Comparison of ENCODE assay signal across 25 cellular contexts in the genomic region with DNA sequence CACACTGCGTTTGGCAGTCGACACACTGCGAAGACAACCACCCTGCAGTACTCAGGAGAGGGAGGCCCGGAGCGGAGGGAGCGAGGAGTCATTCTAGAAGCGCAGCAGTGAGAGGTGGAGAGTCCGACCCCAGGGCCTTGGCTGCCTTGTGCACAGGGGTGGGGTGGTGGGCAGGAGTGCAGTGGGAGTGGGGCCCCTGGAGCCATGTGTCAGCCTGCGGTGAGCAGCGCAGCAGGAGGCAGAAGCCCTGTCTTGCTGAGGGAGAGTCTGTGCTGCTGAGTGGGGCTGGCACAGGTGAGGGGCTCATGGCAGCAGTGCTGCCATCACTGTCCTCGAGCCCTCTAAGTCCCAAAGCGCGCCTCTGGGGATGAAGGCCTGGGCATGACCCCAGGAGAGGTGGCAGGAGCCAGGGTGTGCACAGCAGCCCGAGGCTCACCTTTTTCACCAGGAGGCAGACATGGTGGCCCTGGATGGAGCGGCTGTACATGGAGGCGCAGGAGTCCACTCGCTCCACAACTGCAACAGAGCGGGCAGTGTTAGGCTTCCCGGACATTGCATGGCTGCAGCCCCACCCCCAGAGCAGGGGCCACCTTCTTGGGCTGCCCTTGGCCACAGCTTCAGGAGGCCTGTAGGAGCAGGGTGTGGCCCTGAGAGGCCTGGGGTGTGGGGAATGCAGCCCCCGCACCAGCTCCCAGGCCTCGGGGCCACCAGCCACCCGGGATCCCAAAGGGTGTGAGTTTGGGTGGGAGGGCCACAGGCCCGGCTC. TPM values are rescaled to one million over a fixed set of nuclear protein-coding genes. Genes with fewer than 3 reads are reported as not detected.
DNase-seq lines count a peak whose midpoint lies in the region; ATAC-seq, FAIRE-seq and TF ChIP-seq lines count a peak whose summit lies in the region.
"Had no signal": no experiment of that assay in that cellular context is flagged by ENCODE, and none has a peak within 500 bp of the region (broad histone marks: within the 10 kb centered on the region; RNA-seq: fewer than 3 reads in every experiment).

No MANE protein-coding gene starts in this region.

- H3K36me3 Mint-ChIP-seq in MCF 10A (ENCODE audit: insufficient read depth, unreplicated experiment) (peaks cover 80% of the 10 kb centered on the region), nephron progenitor cell (ENCODE audit: low read depth) (peaks cover 61% of the 10 kb centered on the region)
- peaks cover 79% of the 10 kb centered on the region for H3K36me3 Mint-ChIP-seq in CD8-positive, alpha-beta T cell

- FAIRE-seq in GM12878 (lab: Jason Lieb, UNC) = no peak
- FAIRE-seq: A204.1, GM12891 had no signal

- no peak for ATAC-seq in GM12878
- ATAC-seq in CD8-positive, alpha-beta T cell = no peak

- H3K9me3 ChIP-seq in breast epithelium (peaks cover 0 to 9% of the 10 kb centered on the region in 2 donors), GM12878 (replicated peaks; ENCODE audit: control insufficient read depth, insufficient read depth, low read length) (no peaks in the 10 kb centered on the region; the same call in 2 of the 3 replicates)
- no peaks in the 10 kb centered on the region for H3K9me3 ChIP-seq in CD8-positive, alpha-beta T cell (ENCODE audit: low read length)
- H3K9me3 ChIP-seq: SK-N-SH had no signal

- H3K27ac ChIP-seq in breast epithelium (no peak overlapping the region), GM12878 (ENCODE audit: control insufficient read depth, insufficient read depth) (no peak overlapping the region), caudate nucleus (ENCODE audit: low read depth, low read length) (no peak overlapping the region)
- no peak overlapping the region for H3K27ac ChIP-seq in CD8-positive, alpha-beta T cell (ENCODE audit: low read depth, low read length)
- H3K27ac ChIP-seq: HL-60, PC-9 had no signal

- DNase-seq in MCF 10A (ENCODE audit: unreplicated experiment) (no peak), breast epithelium (ENCODE audit: low spot score in 2 of 2) (no peak), GM12878 (ENCODE audit: low read depth, low spot score) (no peak), nephron progenitor cell (no peak), caudate nucleus (lab: John Stamatoyannopoulos, UW) (no peak), DMS114 treated with DMSO at 0.1 percent for 48 hours (lab: John Stamatoyannopoulos, UW; ENCODE audit: unreplicated experiment) (no peak)
- no peak for DNase-seq in CD8-positive, alpha-beta T cell
- DNase-seq: CD4-positive, CD25-positive, alpha-beta regulatory T cell; COR-L47; DMS 273 treated with DMSO at 0.1 percent for 48 hours; DND-41; H7; KBM-7; NCI-H1092 treated with DMSO at 0.1 percent for 48 hours; NCI-H1436 treated with DMSO at 0.1 percent for 48 hours; NCI-H2029; NCI-H2227 treated with DMSO at 0.1 percent for 48 hours; NCI-H510A; PC-9; RPMI8226; SIG-M5; SK-N-SH had no signal

- peaks cover 3% of the 10 kb centered on the region for H3K79me2 ChIP-seq in GM12878 (ENCODE audit: control insufficient read depth, insufficient read depth, low read length)

- WGBS in GM12878 (ENCODE audit: insufficient coverage, insufficient replicate concordance, low lambda C conversion rate, missing lambda C conversion rate) = 95% methylated on average over 23 of the region's 23 CpGs

- H4K20me1 ChIP-seq in GM12878 (ENCODE audit: control insufficient read depth, insufficient read depth) = no peaks in the 10 kb centered on the region

- no peak overlapping the region for H3K4me2 ChIP-seq in GM12878 (ENCODE audit: control insufficient read depth, insufficient read depth)
- H3K4me2 ChIP-seq: PC-9, SK-N-SH had no signal

- intact Hi-C loops in MCF 10A (cut with micrococcal nuclease) = no loop called here
- intact Hi-C loops in breast epithelium (cut with DNase I; ENCODE audit: low total_unique reads) = no loop called here
- intact Hi-C loops in GM12878 (cut with micrococcal nuclease; ENCODE audit: unreplicated experiment) = no loop called here
- intact Hi-C loops in CD8-positive, alpha-beta T cell (cut with DNase I, micrococcal nuclease) = no loop called here

- TF ChIP-seq CTCF in MCF 10A (IDR thresholded peaks at IDR 0.05; ENCODE audit: unreplicated experiment) (no peak), breast epithelium (IDR thresholded peaks at IDR 0.05) (no peak), GM12878 (IDR thresholded peaks at IDR 0.05 in 2 of 3, conservative IDR thresholded peaks at IDR 0.05 in 1 of 3; ENCODE audit: control insufficient read depth in 2 of 3, extremely low read depth in 1 of 3, insufficient read depth in 1 of 3, low read depth in 3 of 3, low read length in 3 of 3) (no peak), nephron progenitor cell (IDR thresholded peaks at IDR 0.05) (no peak)
- TF ChIP-seq CTCF in CD8-positive, alpha-beta T cell (IDR thresholded peaks at IDR 0.05) = no peak

- H3K27me3 Mint-ChIP-seq in MCF 10A (ENCODE audit: insufficient read depth, unreplicated experiment) (no peaks in the 10 kb centered on the region), nephron progenitor cell (ENCODE audit: low read depth, poor library complexity) (peaks cover 5% of the 10 kb centered on the region)
- no peaks in the 10 kb centered on the region for H3K27me3 Mint-ChIP-seq in CD8-positive, alpha-beta T cell (ENCODE audit: low read depth)
- H3K27me3 Mint-ChIP-seq: CD4-positive, CD25-positive, alpha-beta regulatory T cell had no signal

- TF ChIP-seq POLR2A in breast epithelium (IDR thresholded peaks at IDR 0.05) (no peak), GM12878 (IDR thresholded peaks at IDR 0.05; ENCODE audit: low read depth, low read length) (peak; percentile 24; the same call in 1 of the 2 replicates)

- TF ChIP-seq EP300 in GM12878 (IDR thresholded peaks at IDR 0.05; ENCODE audit: borderline replicate concordance in 1 of 2, control insufficient read depth in 1 of 2, low read depth in 2 of 2, low read length in 2 of 2) = no peak

- RAD21 ChIA-PET in GM12878 (lab: Charles Lee; ENCODE audit: unreplicated experiment) = no interaction called here

- H3K4me3 ChIP-seq in breast epithelium (no peak overlapping the region), GM12878 (no peak overlapping the region)
- no peak overlapping the region for H3K4me3 ChIP-seq in CD8-positive, alpha-beta T cell (ENCODE audit: low read depth, low read length)
- H3K4me3 ChIP-seq: PC-9 had no signal

- no TSS peak for BruUV-seq in MCF 10A (replicated peaks; lab: Mats Ljungman, UMichigan)
- BruUV-seq in GM12878 (replicated peaks; lab: Mats Ljungman, UMichigan) = no TSS peak

- POLR2A ChIA-PET in MCF 10A (lab: Yijun Ruan, JAX) = no interaction called here
- POLR2A ChIA-PET in GM12878 (lab: Charles Lee) = no interaction called here
- POLR2A ChIA-PET in CD8-positive, alpha-beta T cell (lab: Charles Lee) = no interaction called here

- H3K27me3 ChIP-seq in breast epithelium (no peaks in the 10 kb centered on the region), GM12878 (replicated peaks in 1 of 2; ENCODE audit: control insufficient read depth in 2 of 2, insufficient read depth in 2 of 2, low read length in 1 of 2) (no peaks in the 10 kb centered on the region)
- H3K27me3 ChIP-seq in CD8-positive, alpha-beta T cell (ENCODE audit: insufficient read depth, low read length) = no peaks in the 10 kb centered on the region

- H3K4me1 Mint-ChIP-seq in MCF 10A (ENCODE audit: insufficient read depth, unreplicated experiment) (no peaks in the 10 kb centered on the region), nephron progenitor cell (no peaks in the 10 kb centered on the region)
- peaks cover 7% of the 10 kb centered on the region for H3K4me1 Mint-ChIP-seq in CD8-positive, alpha-beta T cell (ENCODE audit: low read depth)

- SMC1A ChIA-PET in GM12878 (lab: Charles Lee; ENCODE audit: uncharacterized antibody, unreplicated experiment) = no interaction called here

- H3K27ac Mint-ChIP-seq in MCF 10A (ENCODE audit: low read depth, unreplicated experiment) = peak overlapping the region; percentile 16
- H3K27ac Mint-ChIP-seq in nephron progenitor cell = peak overlapping the region; percentile 66
- H3K27ac Mint-ChIP-seq in CD8-positive, alpha-beta T cell = no peak overlapping the region
- H3K27ac Mint-ChIP-seq: CD4-positive, CD25-positive, alpha-beta regulatory T cell had no signal

- H3K4me3 Mint-ChIP-seq in MCF 10A (ENCODE audit: unreplicated experiment) (no peak overlapping the region), nephron progenitor cell (no peak overlapping the region)
- no peak overlapping the region for H3K4me3 Mint-ChIP-seq in CD8-positive, alpha-beta T cell
- H3K4me3 Mint-ChIP-seq: CD4-positive, CD25-positive, alpha-beta regulatory T cell had no signal

- H3K4me1 ChIP-seq in breast epithelium (no peaks in the 10 kb centered on the region), GM12878 (ENCODE audit: control insufficient read depth, insufficient read depth, low read length) (no peaks in the 10 kb centered on the region)
- no peaks in the 10 kb centered on the region for H3K4me1 ChIP-seq in CD8-positive, alpha-beta T cell (ENCODE audit: insufficient read depth, low read length)

- H2AFZ ChIP-seq in GM12878 (ENCODE audit: control insufficient read depth, low read depth, low read length) = no peak overlapping the region
- H2AFZ ChIP-seq: PC-9 had no signal

- H3K9ac ChIP-seq in GM12878 (ENCODE audit: control insufficient read depth, insufficient read depth, low read length) = no peak overlapping the region
- H3K9ac ChIP-seq: SK-N-SH had no signal

- H3K36me3 ChIP-seq in breast epithelium (peaks cover 14% of the 10 kb centered on the region), GM12878 (ENCODE audit: control insufficient read depth in 2 of 2, insufficient read depth in 2 of 2, low read length in 1 of 2) (peaks cover 29 to 62% of the 10 kb centered on the region in 2 experiments; a peak in 3 of 4 replicates)
- peaks cover 27% of the 10 kb centered on the region for H3K36me3 ChIP-seq in CD8-positive, alpha-beta T cell (ENCODE audit: insufficient read depth, low read length)

- no peaks in the 10 kb centered on the region for H3K9me3 Mint-ChIP-seq in MCF 10A (ENCODE audit: unreplicated experiment)
- H3K9me3 Mint-ChIP-seq in nephron progenitor cell = peaks cover 25% of the 10 kb centered on the region
- H3K9me3 Mint-ChIP-seq in CD8-positive, alpha-beta T cell = peaks cover 2% of the 10 kb centered on the region

- TF ChIP-seq RAD21 in GM12878 (IDR thresholded peaks at IDR 0.05; ENCODE audit: insufficient read depth, low read depth, low read length) = no peak

- CTCF ChIA-PET in MCF 10A (lab: Yijun Ruan, JAX) (no interaction called here), GM12878 (lab: Yijun Ruan, JAX) (no interaction called here)
- CTCF ChIA-PET in CD8-positive, alpha-beta T cell (lab: Charles Lee) = no interaction called here

- in situ Hi-C loops in GM12878 (cut with MboI) = no loop called here

RNA-seq across cellular contexts. Expression of a gene that starts 11.7 kb away (rescaled TPM):
- total RNA-seq in MCF 10A (2022) = 3.1 and 5.3 TPM in 2 replicates
- total RNA-seq in breast epithelium = 10 to 100 TPM in 1 of 3 donors, 1 to 10 TPM in 2; 3.6 to 12.8 (median 3.7) TPM
- total RNA-seq in GM12878 (2013; cell fraction: nucleolus; rRNA removed) = 35.1 and 37.8 TPM in 2 replicates
- total RNA-seq in GM12878 (2014; rRNA removed) = 20.7 and 22.3 TPM in 2 replicates
- total RNA-seq in GM12878 (2014; rRNA removed; fragmentation: Illumina TruSeq; extraction: Trizol) = 7.2 and 7.6 TPM in 2 replicates
- 12.0 and 14.6 TPM in 2 replicates for total RNA-seq in GM12878 (2021)
- polyA plus RNA-seq in GM12878 (2011; ENCODE audit: low read depth) = 16.5 TPM
- polyA plus RNA-seq in GM12878 (2011; rRNA removed) = 14.2 and 22.9 TPM in 2 replicates
- polyA plus RNA-seq in GM12878 (2011; cell fraction: cytosol; rRNA removed) = 23.3 and 39.9 TPM in 2 replicates
- 285 and 407 TPM in 2 replicates for polyA plus RNA-seq in GM12878 (2011; cell fraction: nucleus; rRNA removed)
- polyA plus RNA-seq in GM12878 (2012) = 52.8 and 57.2 TPM in 2 replicates
- 3.8 and 7.3 TPM in 2 replicates for polyA plus RNA-seq in GM12878 (2014; fragmentation: Illumina TruSeq; extraction: Trizol)
- polyA plus RNA-seq in GM12878 (2014; fragmentation: Nextera tagmentation; extraction: Ambion mirVana) = 1 to 10 TPM in 1 of 2 experiments, under 1 TPM in 1; 0.53 to 1.9 TPM
- 27.1 and 30.3 TPM in 2 replicates for polyA plus RNA-seq in GM12878 (2014; rRNA removed)
- 1 to 10 TPM; 5.5 to 6.9 TPM for polyA plus RNA-seq in GM12878 (2016; fragmentation: Nextera tagmentation; extraction: Ambion mirVana)
- polyA minus RNA-seq in GM12878 (2011; rRNA and poly(A)+ RNA removed) = 7.2 and 11.1 TPM in 2 replicates
- polyA minus RNA-seq in GM12878 (2011; cell fraction: cytosol; rRNA and poly(A)+ RNA removed) = 4.0 and 5.9 TPM in 2 replicates
- polyA minus RNA-seq in GM12878 (2011; cell fraction: nucleus; rRNA and poly(A)+ RNA removed) = 23.2 and 25.0 TPM in 2 replicates
- total RNA-seq in CD8-positive, alpha-beta T cell = 10 to 100 TPM; 11.9 to 15.3 TPM

RNA-seq across cellular contexts. Expression of a gene that starts 12.3 kb away (rescaled TPM):
- total RNA-seq in MCF 10A (2022) (40.9 and 47.2 TPM in 2 replicates), breast epithelium (10 to 100 TPM; 18.3 to 45.8 (median 29.2) TPM), GM12878 (2014; rRNA removed) (56.6 and 69.6 TPM in 2 replicates), GM12878 (2014; rRNA removed; fragmentation: Illumina TruSeq; extraction: Trizol) (32.7 and 40.5 TPM in 2 replicates), GM12878 (2021) (176 and 181 TPM in 2 replicates)
- 153 and 159 TPM in 2 replicates for total RNA-seq in GM12878 (2013; cell fraction: nucleolus; rRNA removed)
- polyA plus RNA-seq in GM12878 (2011; ENCODE audit: low read depth) = 73.8 TPM
- polyA plus RNA-seq in GM12878 (2011; rRNA removed) (71.7 and 229 TPM in 2 replicates), GM12878 (2014; fragmentation: Illumina TruSeq; extraction: Trizol) (54.2 and 82.9 TPM in 2 replicates), GM12878 (2014; fragmentation: Nextera tagmentation; extraction: Ambion mirVana) (10 to 100 TPM in 1 of 2 experiments, 1 to 10 TPM in 1; 7.5 to 10.9 TPM), GM12878 (2014; rRNA removed) (123 and 147 TPM in 2 replicates), GM12878 (2016; fragmentation: Nextera tagmentation; extraction: Ambion mirVana) (10 to 100 TPM; 79.3 to 79.5 TPM)
- 315 and 350 TPM in 2 replicates for polyA plus RNA-seq in GM12878 (2011; cell fraction: cytosol; rRNA removed)
- polyA plus RNA-seq in GM12878 (2011; cell fraction: nucleus; rRNA removed) = 137 and 163 TPM in 2 replicates
- polyA plus RNA-seq in GM12878 (2012) = 168 TPM in 2 replicates
- polyA minus RNA-seq in GM12878 (2011; rRNA and poly(A)+ RNA removed) = 236 and 392 TPM in 2 replicates
- polyA minus RNA-seq in GM12878 (2011; cell fraction: cytosol; rRNA and poly(A)+ RNA removed) = 239 TPM in 2 replicates
- polyA minus RNA-seq in GM12878 (2011; cell fraction: nucleus; rRNA and poly(A)+ RNA removed) = 54.2 and 86.9 TPM in 2 replicates
- total RNA-seq in CD8-positive, alpha-beta T cell = 10 to 100 TPM; 76.7 to 80.0 TPM

RNA-seq across cellular contexts. Expression of a gene that starts 42.9 kb away (rescaled TPM):
- total RNA-seq in MCF 10A (2022) (172 and 181 TPM in 2 replicates), breast epithelium (10 to 100 TPM; 53.6 to 68.5 (median 54.0) TPM), GM12878 (2014; rRNA removed) (71.8 and 74.1 TPM in 2 replicates), GM12878 (2014; rRNA removed; fragmentation: Illumina TruSeq; extraction: Trizol) (25.6 and 26.7 TPM in 2 replicates), GM12878 (2021) (98.4 and 108 TPM in 2 replicates)
- 141 and 170 TPM in 2 replicates for total RNA-seq in GM12878 (2013; cell fraction: nucleolus; rRNA removed)
- polyA plus RNA-seq in GM12878 (2011; ENCODE audit: low read depth) = 50.7 TPM
- polyA plus RNA-seq in GM12878 (2011; rRNA removed) (21.1 and 58.0 TPM in 2 replicates), GM12878 (2014; fragmentation: Illumina TruSeq; extraction: Trizol) (42.5 and 68.7 TPM in 2 replicates), GM12878 (2014; fragmentation: Nextera tagmentation; extraction: Ambion mirVana) (1 to 10 TPM; 1.5 to 3.0 TPM), GM12878 (2014; rRNA removed) (67.6 and 77.8 TPM in 2 replicates), GM12878 (2016; fragmentation: Nextera tagmentation; extraction: Ambion mirVana) (10 to 100 TPM; 19.4 to 60.2 TPM)
- 88.7 and 101 TPM in 2 replicates for polyA plus RNA-seq in GM12878 (2011; cell fraction: cytosol; rRNA removed)
- 363 and 377 TPM in 2 replicates for polyA plus RNA-seq in GM12878 (2011; cell fraction: nucleus; rRNA removed)
- 74.6 and 86.8 TPM in 2 replicates for polyA plus RNA-seq in GM12878 (2012)
- polyA minus RNA-seq in GM12878 (2011; rRNA and poly(A)+ RNA removed) = 83.2 and 90.6 TPM in 2 replicates
- polyA minus RNA-seq in GM12878 (2011; cell fraction: cytosol; rRNA and poly(A)+ RNA removed) = 49.0 and 54.4 TPM in 2 replicates
- 64.4 and 69.8 TPM in 2 replicates for polyA minus RNA-seq in GM12878 (2011; cell fraction: nucleus; rRNA and poly(A)+ RNA removed)
- 10 to 100 TPM; 39.4 to 42.5 TPM for total RNA-seq in CD8-positive, alpha-beta T cell

RNA-seq across cellular contexts. Expression of a gene that starts 55.3 kb away (rescaled TPM):
- total RNA-seq in MCF 10A (2022) = 27.0 and 28.4 TPM in 2 replicates
- 10 to 100 TPM in 1 of 3 donors, 1 to 10 TPM in 2; 7.7 to 10.2 (median 8.0) TPM for total RNA-seq in breast epithelium
- total RNA-seq in GM12878 (2013; cell fraction: nucleolus; rRNA removed) = 105 and 107 TPM in 2 replicates
- total RNA-seq in GM12878 (2014; rRNA removed) = 9.2 and 9.5 TPM in 2 replicates
- 5.4 and 7.0 TPM in 2 replicates for total RNA-seq in GM12878 (2014; rRNA removed; fragmentation: Illumina TruSeq; extraction: Trizol)
- 54.7 and 59.5 TPM in 2 replicates for total RNA-seq in GM12878 (2021)
- polyA plus RNA-seq in GM12878 (2011; ENCODE audit: low read depth) = 4.5 TPM
- 7.1 and 11.4 TPM in 2 replicates for polyA plus RNA-seq in GM12878 (2011; rRNA removed)
- 15.1 and 16.5 TPM in 2 replicates for polyA plus RNA-seq in GM12878 (2011; cell fraction: cytosol; rRNA removed)
- 106 and 193 TPM in 2 replicates for polyA plus RNA-seq in GM12878 (2011; cell fraction: nucleus; rRNA removed)
- 17.8 and 23.1 TPM in 2 replicates for polyA plus RNA-seq in GM12878 (2012)
- polyA plus RNA-seq in GM12878 (2014; fragmentation: Illumina TruSeq; extraction: Trizol) = 2.9 and 9.6 TPM in 2 replicates
- under 1 TPM; 0.18 to 0.26 TPM for polyA plus RNA-seq in GM12878 (2014; fragmentation: Nextera tagmentation; extraction: Ambion mirVana)
- 22.2 and 29.1 TPM in 2 replicates for polyA plus RNA-seq in GM12878 (2014; rRNA removed)
- polyA plus RNA-seq in GM12878 (2016; fragmentation: Nextera tagmentation; extraction: Ambion mirVana) = 10 to 100 TPM; 10.1 to 12.9 TPM
- 21.3 and 24.5 TPM in 2 replicates for polyA minus RNA-seq in GM12878 (2011; rRNA and poly(A)+ RNA removed)
- 19.2 and 22.3 TPM in 2 replicates for polyA minus RNA-seq in GM12878 (2011; cell fraction: cytosol; rRNA and poly(A)+ RNA removed)
- polyA minus RNA-seq in GM12878 (2011; cell fraction: nucleus; rRNA and poly(A)+ RNA removed) = 26.8 and 37.7 TPM in 2 replicates
- total RNA-seq in CD8-positive, alpha-beta T cell = 10 to 100 TPM; 32.8 to 34.7 TPM

RNA-seq across cellular contexts. Expression of a gene that starts 57.4 kb away (rescaled TPM):
- total RNA-seq in MCF 10A (2022) (146 and 224 TPM in 2 replicates), breast epithelium (100 to 1,000 TPM in 1 of 3 donors, 10 to 100 TPM in 2; 94.7 to 170 (median 97.0) TPM), GM12878 (2014; rRNA removed) (159 and 168 TPM in 2 replicates), GM12878 (2014; rRNA removed; fragmentation: Illumina TruSeq; extraction: Trizol) (70.3 and 77.9 TPM in 2 replicates), GM12878 (2021) (365 and 378 TPM in 2 replicates)
- 200 and 243 TPM in 2 replicates for total RNA-seq in GM12878 (2013; cell fraction: nucleolus; rRNA removed)
- 99.4 TPM for polyA plus RNA-seq in GM12878 (2011; ENCODE audit: low read depth)
- polyA plus RNA-seq in GM12878 (2011; rRNA removed) (113 and 223 TPM in 2 replicates), GM12878 (2014; fragmentation: Illumina TruSeq; extraction: Trizol) (29.6 and 61.9 TPM in 2 replicates), GM12878 (2014; fragmentation: Nextera tagmentation; extraction: Ambion mirVana) (10 to 100 TPM in 1 of 2 experiments, 1 to 10 TPM in 1; 9.6 to 17.6 TPM), GM12878 (2014; rRNA removed) (195 and 218 TPM in 2 replicates), GM12878 (2016; fragmentation: Nextera tagmentation; extraction: Ambion mirVana) (10 to 100 TPM; 38.3 to 53.3 TPM)
- polyA plus RNA-seq in GM12878 (2011; cell fraction: cytosol; rRNA removed) = 264 and 354 TPM in 2 replicates
- polyA plus RNA-seq in GM12878 (2011; cell fraction: nucleus; rRNA removed) = 566 and 615 TPM in 2 replicates
- polyA plus RNA-seq in GM12878 (2012) = 257 and 345 TPM in 2 replicates
- 188 and 408 TPM in 2 replicates for polyA minus RNA-seq in GM12878 (2011; rRNA and poly(A)+ RNA removed)
- 223 and 291 TPM in 2 replicates for polyA minus RNA-seq in GM12878 (2011; cell fraction: cytosol; rRNA and poly(A)+ RNA removed)
- 114 and 130 TPM in 2 replicates for polyA minus RNA-seq in GM12878 (2011; cell fraction: nucleus; rRNA and poly(A)+ RNA removed)
- 100 to 1,000 TPM; 453 to 455 TPM for total RNA-seq in CD8-positive, alpha-beta T cell
